15 cellular contexts compared by ENCODE assay signal in the genomic region with DNA sequence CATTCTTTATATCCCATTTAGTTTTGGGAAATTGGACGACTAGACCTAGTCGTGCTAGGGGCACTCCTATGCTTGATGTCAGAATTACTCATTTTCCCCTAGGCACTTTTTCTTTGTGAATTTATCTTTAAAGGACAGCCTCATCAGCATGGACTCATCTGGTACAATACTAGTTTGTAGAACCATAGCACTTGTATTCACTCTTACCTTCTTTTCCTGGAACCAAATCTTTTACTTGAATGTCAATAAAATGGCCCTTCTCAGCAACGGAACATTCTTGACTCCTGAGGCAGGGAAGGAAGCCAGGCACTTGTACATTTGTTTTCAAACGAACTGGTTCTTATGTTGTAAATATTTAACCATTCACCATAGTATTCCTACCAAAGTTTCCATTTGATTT.
DNase-seq lines count a peak whose midpoint lies in the region; ATAC-seq lines count a peak whose summit lies in the region.
"Had no signal": no experiment of that assay in that cellular context is flagged by ENCODE, and none has a peak within 500 bp of the region (broad histone marks: within the 10 kb centered on the region; RNA-seq: fewer than 3 reads in every experiment).

No MANE protein-coding gene starts in this region.

- no peak for ATAC-seq in aorta (ENCODE audit: low FRiP score)
- ATAC-seq in HG03196 (IDR thresholded peaks at IDR 0.05; ENCODE audit: unreplicated experiment) = no peak
- no peak for ATAC-seq in HG03442 (IDR thresholded peaks at IDR 0.05; ENCODE audit: unreplicated experiment)
- ATAC-seq: HCT116; naive thymus-derived CD4-positive, alpha-beta T cell; right lobe of liver; stimulated activated memory B cell treated with anti-CD40 and anti-IgM and Interleukin-4, amounts not matched to agents 10 μg/mL and 1 μg/mL and 100 μg/mL, for 72 hours had no signal

- H3K9me3 ChIP-seq in mucosa of rectum (ENCODE audit: control insufficient read depth in 2 of 2, low read length in 2 of 2) (no peaks in the 10 kb centered on the region), aorta (ENCODE audit: control insufficient read depth, low read length) (no peaks in the 10 kb centered on the region)
- H3K9me3 ChIP-seq: right lobe of liver had no signal

- H3K36me3 ChIP-seq in mucosa of rectum (ENCODE audit: control insufficient read depth in 2 of 2, insufficient read depth in 2 of 2, low read length in 2 of 2) (no peaks in the 10 kb centered on the region), aorta (ENCODE audit: control insufficient read depth in 1 of 2, insufficient read depth in 2 of 2, low read length in 1 of 2) (no peaks in the 10 kb centered on the region)
- H3K36me3 ChIP-seq: right lobe of liver had no signal

- H3K4me3 ChIP-seq in mucosa of rectum (ENCODE audit: low read length in 2 of 2) (no peak overlapping the region), aorta (ENCODE audit: low read length in 2 of 2) (no peak overlapping the region)
- H3K4me3 ChIP-seq: right lobe of liver had no signal

- intact Hi-C loops in aorta (cut with DNase I) = no loop called here

- WGBS in aorta, 2 donors = 12 to 15% methylated on average over 4 of the region's 4 CpGs

- peak; percentile 52 for DNase-seq in NCI-H226
- DNase-seq in epithelial cell of prostate (ENCODE audit: low read depth, low spot score) = peak; percentile 34
- DNase-seq in aorta = no peak
- DNase-seq in cerebellar cortex (ENCODE audit: low spot score) = no peak
- DNase-seq: activated B cell treated with CpG ODN at 0.5 μM for 24 hours; CD4-positive, alpha-beta memory T cell; cortex of kidney; naive thymus-derived CD4-positive, alpha-beta T cell; right lobe of liver; stimulated activated CD4-positive, alpha-beta T cell treated with anti-CD3 and anti-CD28 coated beads, Interleukin-4, amount 100 ng/mL, for 4 hours had no signal

- H3K4me1 ChIP-seq in mucosa of rectum (ENCODE audit: control insufficient read depth in 2 of 2, insufficient read depth in 2 of 2, low read length in 2 of 2) = peaks cover 28 to 61% of the 10 kb centered on the region in 2 donors
- peaks cover 3 to 16% of the 10 kb centered on the region in 2 donors for H3K4me1 ChIP-seq in aorta (ENCODE audit: control insufficient read depth in 1 of 2, insufficient read depth in 2 of 2, low read length in 2 of 2)
- H3K4me1 ChIP-seq: right lobe of liver had no signal

- peak overlapping the region in 1 of 2 donors; percentile 9 for H3K9ac ChIP-seq in mucosa of rectum (ENCODE audit: low read depth in 1 of 2, low read length in 2 of 2)

- H3K27ac ChIP-seq in epithelial cell of prostate (peak overlapping the region; percentile 73), mucosa of rectum (ENCODE audit: low read depth in 2 of 2, low read length in 2 of 2) (peak overlapping the region; percentile 69 to 86), aorta (ENCODE audit: low read depth in 1 of 2, low read length in 2 of 2) (peak overlapping the region; percentile 28 to 96)
- H3K27ac ChIP-seq: right lobe of liver had no signal

- H3K27me3 ChIP-seq in mucosa of rectum (ENCODE audit: control insufficient read depth in 2 of 2, insufficient read depth in 2 of 2, low read length in 2 of 2) (no peaks in the 10 kb centered on the region), aorta (ENCODE audit: control insufficient read depth in 1 of 2, insufficient read depth in 2 of 2, low read length in 1 of 2) (no peaks in the 10 kb centered on the region)
- H3K27me3 ChIP-seq: right lobe of liver had no signal

Comparison
In these comparisons a context has a peak if more than half of its experiments do, and no peak if none do; other contexts are left out.
1. DNase-seq: peak in NCI-H226 (single experiment) and epithelial cell of prostate (single experiment); none in aorta (0 of 2) and cerebellar cortex (single experiment).
2. Peak in every context shown above with its lines, with median percentiles within 50 percentile points of each other: H3K27ac ChIP-seq.